ENCODE assay signal across 8 cellular contexts in the genomic region with DNA sequence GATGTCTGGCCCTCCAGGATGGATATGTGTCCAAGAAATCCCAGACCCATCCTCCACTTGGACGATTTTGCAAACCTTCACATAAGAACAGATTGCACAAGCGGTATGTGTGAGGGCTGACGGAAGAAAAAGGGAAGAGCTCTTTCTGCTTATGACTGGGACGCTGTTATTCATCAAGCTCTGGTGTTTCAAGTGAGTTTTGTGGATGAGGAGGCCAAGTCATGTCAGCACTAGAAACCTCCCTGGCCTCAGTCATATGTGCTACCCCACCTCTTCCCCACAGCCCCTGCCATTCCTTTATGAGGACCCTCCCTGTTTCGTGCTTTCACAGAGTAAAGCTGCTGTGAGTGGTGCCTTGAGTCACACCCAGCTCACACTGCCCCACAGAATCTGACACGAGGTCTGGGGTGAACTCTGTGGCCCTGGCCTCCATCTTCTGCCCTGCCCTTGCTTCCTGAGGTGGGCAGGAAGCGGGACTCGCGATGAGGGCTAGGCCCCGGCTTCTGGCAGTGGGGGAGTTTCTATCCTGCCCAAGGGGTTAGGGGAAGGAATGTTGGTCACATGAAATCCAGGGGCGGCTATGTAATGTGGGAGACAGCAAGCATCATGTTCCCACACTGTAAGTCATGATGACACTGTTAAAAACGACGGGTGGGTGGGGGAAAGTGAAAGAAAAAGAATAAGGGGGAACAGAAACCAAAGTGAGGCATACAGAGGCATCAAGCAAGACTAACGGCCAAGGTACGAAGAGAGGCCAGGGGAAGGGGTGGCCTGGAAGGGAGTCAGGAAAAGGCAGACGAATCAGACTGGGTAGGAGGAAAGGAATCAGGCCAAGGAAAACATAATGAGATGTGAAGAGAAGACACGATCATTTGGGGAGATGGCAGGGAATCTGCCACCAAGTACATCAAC.
DNase-seq lines count a peak whose midpoint lies in the region; ATAC-seq lines count a peak whose summit lies in the region.

No MANE protein-coding gene starts in this region.

- no peaks in the 10 kb centered on the region for H3K27me3 Mint-ChIP-seq in activated naive CD4-positive, alpha-beta T cell treated with anti-CD3 and anti-CD28 coated beads, Interleukin-2, amount 10 ng/mL, durations not matched to agents 7 days and 5 days

- H3K4me3 Mint-ChIP-seq in activated naive CD4-positive, alpha-beta T cell treated with anti-CD3 and anti-CD28 coated beads, Interleukin-2, amount 10 ng/mL, durations not matched to agents 7 days and 5 days = peak overlapping the region; percentile 1

- in situ Hi-C loops in G401 (cut with HindIII; ENCODE audit: low sequenced_read_pairs) = no loop called here

- H3K27ac Mint-ChIP-seq in activated naive CD4-positive, alpha-beta T cell treated with anti-CD3 and anti-CD28 coated beads, Interleukin-2, amount 10 ng/mL, durations not matched to agents 7 days and 5 days = peak overlapping the region; percentile 79

- ATAC-seq in GM21529 (IDR thresholded peaks at IDR 0.05; ENCODE audit: unreplicated experiment) = peak; percentile 46

- peaks cover 4% of the 10 kb centered on the region for H3K9me3 Mint-ChIP-seq in activated naive CD4-positive, alpha-beta T cell treated with anti-CD3 and anti-CD28 coated beads, Interleukin-2, amount 10 ng/mL, durations not matched to agents 7 days and 5 days

- peaks cover 5% of the 10 kb centered on the region for H3K36me3 Mint-ChIP-seq in activated naive CD4-positive, alpha-beta T cell treated with anti-CD3 and anti-CD28 coated beads, Interleukin-2, amount 10 ng/mL, durations not matched to agents 7 days and 5 days

- CTCF ChIA-PET in activated naive CD4-positive, alpha-beta T cell treated with anti-CD3 and anti-CD28 coated beads, Interleukin-2, amount 10 ng/mL, durations not matched to agents 7 days and 5 days (lab: Charles Lee) = interaction anchor here (0.8 to 2.2 kb wide), 14 partner anchors 9 to 175 kb away, joined by 3 to 16 read pairs (median 3); no protein-coding TSS in a partner anchor

- H3K4me1 Mint-ChIP-seq in activated naive CD4-positive, alpha-beta T cell treated with anti-CD3 and anti-CD28 coated beads, Interleukin-2, amount 10 ng/mL, durations not matched to agents 7 days and 5 days = peaks cover 41% of the 10 kb centered on the region

- DNase-seq in G401 (ENCODE audit: low spot score) (peak; percentile 57), M059J (ENCODE audit: low read depth) (peak; percentile 67), left kidney (ENCODE audit: low read depth, low spot score) (peak; percentile 56), NCI-H1105 (lab: John Stamatoyannopoulos, UW) (no peak), DMS153 treated with DMSO at 0.1 percent for 48 hours (lab: John Stamatoyannopoulos, UW; ENCODE audit: unreplicated experiment) (no peak)
- DNase-seq in activated naive CD4-positive, alpha-beta T cell treated with anti-CD3 and anti-CD28 coated beads, Interleukin-2, amount 10 ng/mL, durations not matched to agents 7 days and 5 days = peak; percentile 50
- DNase-seq in stimulated activated CD8-positive, alpha-beta memory T cell treated with anti-CD3 and anti-CD28 coated beads, Interleukin-4, amount 100 ng/mL, for 24 hours (ENCODE audit: low read depth) = peak; percentile 38

Comparison
In these comparisons a context has a peak if more than half of its experiments do, and no peak if none do; other contexts are left out.
1. DNase-seq: peak in G401 (single experiment), M059J (single experiment), activated naive CD4-positive, alpha-beta T cell treated with anti-CD3 and anti-CD28 coated beads, Interleukin-2, amount 10 ng/mL, durations not matched to agents 7 days and 5 days (single experiment), left kidney (single experiment) and stimulated activated CD8-positive, alpha-beta memory T cell treated with anti-CD3 and anti-CD28 coated beads, Interleukin-4, amount 100 ng/mL, for 24 hours (single experiment); none in NCI-H1105 (single experiment) and DMS153 treated with DMSO at 0.1 percent for 48 hours (single experiment).